In genomic region chr3:77605308-77605707, GRCh38 we compare ENCODE assay signal across 19 cellular contexts.
A peak's percentile ranks its signal among the peaks of the same experiment; 100 is the strongest.
DNase-seq lines count a peak whose midpoint lies in the region; ATAC-seq, FAIRE-seq and TF ChIP-seq lines count a peak whose summit lies in the region.
"Had no signal": no experiment of that assay in that cellular context is flagged by ENCODE, and none has a peak within 500 bp of the region (broad histone marks: within the 10 kb centered on the region; RNA-seq: fewer than 3 reads in every experiment).

No MANE protein-coding gene starts in this region.

- no peak for FAIRE-seq in HepG2 (lab: Jason Lieb, UNC)
- FAIRE-seq: GM12878 had no signal

- H3K4me1 Mint-ChIP-seq in stimulated activated memory B cell treated with anti-CD40 and anti-IgM and Interleukin-4, amounts not matched to agents 10 μg/mL and 1 μg/mL and 100 μg/mL, for 72 hours = no peaks in the 10 kb centered on the region
- H3K4me1 Mint-ChIP-seq: B cell; CD4-positive, CD25-positive, alpha-beta regulatory T cell; IgD-negative memory B cell had no signal

- intact Hi-C loops in HepG2 (cut with micrococcal nuclease; ENCODE audit: unreplicated experiment) = no loop called here
- intact Hi-C loops in right lobe of liver (cut with DNase I) = no loop called here

- no peaks in the 10 kb centered on the region for H3K36me3 Mint-ChIP-seq in stimulated activated memory B cell treated with anti-CD40 and anti-IgM and Interleukin-4, amounts not matched to agents 10 μg/mL and 1 μg/mL and 100 μg/mL, for 72 hours
- H3K36me3 Mint-ChIP-seq: CD4-positive, CD25-positive, alpha-beta regulatory T cell had no signal

- H3K27ac Mint-ChIP-seq in stimulated activated memory B cell treated with anti-CD40 and anti-IgM and Interleukin-4, amounts not matched to agents 10 μg/mL and 1 μg/mL and 100 μg/mL, for 72 hours = no peak overlapping the region
- H3K27ac Mint-ChIP-seq: B cell; CD4-positive, CD25-positive, alpha-beta regulatory T cell; IgD-negative memory B cell had no signal

- CTCF ChIA-PET in HepG2 (lab: Yijun Ruan, JAX; ENCODE audit: low intra/inter-chr PET ratio, low total read pairs) = no interaction called here

- DNase-seq in HepG2 (ENCODE audit: low spot score) (peak; percentile 40), right lobe of liver (no peak), choroid plexus epithelial cell (ENCODE audit: low read depth) (peak; percentile 4), kidney tubule cell (ENCODE audit: low spot score) (peak; percentile 52), NCI-H1417 treated with DMSO at 0.1 percent for 48 hours (lab: John Stamatoyannopoulos, UW) (no peak), NCI-H2107 (lab: John Stamatoyannopoulos, UW) (no peak)
- DNase-seq: CD4-positive, CD25-positive, alpha-beta regulatory T cell; COR-L47; Kasumi-1; NCI-H1092 treated with DMSO at 0.1 percent for 48 hours; NCI-H1694; NCI-H2227 treated with DMSO at 0.1 percent for 48 hours; NCI-H524; NCI-H82 had no signal

- H3K9me3 Mint-ChIP-seq in stimulated activated memory B cell treated with anti-CD40 and anti-IgM and Interleukin-4, amounts not matched to agents 10 μg/mL and 1 μg/mL and 100 μg/mL, for 72 hours = peaks cover 7% of the 10 kb centered on the region

- no peaks in the 10 kb centered on the region for H3K27me3 Mint-ChIP-seq in stimulated activated memory B cell treated with anti-CD40 and anti-IgM and Interleukin-4, amounts not matched to agents 10 μg/mL and 1 μg/mL and 100 μg/mL, for 72 hours
- H3K27me3 Mint-ChIP-seq: B cell; CD4-positive, CD25-positive, alpha-beta regulatory T cell; IgD-negative memory B cell had no signal

- WGBS in HepG2 (ENCODE audit: low lambda C conversion rate) = 0% methylated on average over 2 of the region's 2 CpGs
- WGBS in right lobe of liver (ENCODE audit: insufficient coverage, low coverage, low lambda C conversion rate, missing lambda C conversion rate) = 39% methylated on average over 2 of the region's 2 CpGs

- H3K4me1 ChIP-seq in HepG2 (ENCODE audit: insufficient read depth, low read length) (peaks cover 12% of the 10 kb centered on the region), right lobe of liver (no peaks in the 10 kb centered on the region)

- H3K27ac ChIP-seq in HepG2 (ENCODE audit: extremely low read length, insufficient read depth, low read length) = no peak overlapping the region
- no peak overlapping the region for H3K27ac ChIP-seq in right lobe of liver

- no peaks in the 10 kb centered on the region for H3K27me3 ChIP-seq in HepG2 (ENCODE audit: control insufficient read depth in 1 of 2, insufficient read depth in 2 of 2, low read length in 2 of 2)
- H3K27me3 ChIP-seq in right lobe of liver = no peaks in the 10 kb centered on the region

- no peak overlapping the region for H2AFZ ChIP-seq in HepG2 (ENCODE audit: low read length)

- H3K4me3 Mint-ChIP-seq in stimulated activated memory B cell treated with anti-CD40 and anti-IgM and Interleukin-4, amounts not matched to agents 10 μg/mL and 1 μg/mL and 100 μg/mL, for 72 hours = no peak overlapping the region
- H3K4me3 Mint-ChIP-seq: B cell; CD4-positive, CD25-positive, alpha-beta regulatory T cell; IgD-negative memory B cell had no signal

- no peak for TF ChIP-seq CTCF in HepG2 (CRISPR knock-in tag; IDR thresholded peaks at IDR 0.05)
- TF ChIP-seq CTCF in right lobe of liver (IDR thresholded peaks at IDR 0.05) = no peak
- TF ChIP-seq CTCF in choroid plexus epithelial cell (conservative IDR thresholded peaks at IDR 0.05; ENCODE audit: low read depth, low read length) = no peak

- TF ChIP-seq EP300 in HepG2 (IDR thresholded peaks at IDR 0.05; ENCODE audit: low read depth in 2 of 2, low read length in 2 of 2) = no peak
- no peak for TF ChIP-seq EP300 in HepG2 (CRISPR knock-in tag; IDR thresholded peaks at IDR 0.05; ENCODE audit: borderline replicate concordance)

- H3K9me3 ChIP-seq in HepG2 (ENCODE audit: low read length) (no peaks in the 10 kb centered on the region), right lobe of liver (no peaks in the 10 kb centered on the region)
- H3K9me3 ChIP-seq: HAP-1 had no signal

- no TSS peak for BruUV-seq in HepG2 (replicated peaks; lab: Mats Ljungman, UMichigan)

- no peaks in the 10 kb centered on the region for H3K36me3 ChIP-seq in HepG2 (replicated peaks in 1 of 2; ENCODE audit: control insufficient read depth in 1 of 2, insufficient read depth in 2 of 2, low read length in 2 of 2)
- H3K36me3 ChIP-seq in right lobe of liver = no peaks in the 10 kb centered on the region
- H3K36me3 ChIP-seq: HAP-1 had no signal

- POLR2A ChIA-PET in HepG2 (lab: Yijun Ruan, JAX) = no interaction called here

- no peak overlapping the region for H3K4me2 ChIP-seq in HepG2 (ENCODE audit: low read depth, low read length)

- no peak for TF ChIP-seq RAD21 in HepG2 (CRISPR knock-in tag; IDR thresholded peaks at IDR 0.05)

- H4K20me1 ChIP-seq in HepG2 (ENCODE audit: insufficient read depth, low read length) = no peaks in the 10 kb centered on the region

- no peak overlapping the region for H3K9ac ChIP-seq in HepG2 (ENCODE audit: insufficient read depth, low read depth, low read length)

- peak; percentile 41; the same call in 2 of the 3 replicates for ATAC-seq in HepG2
- ATAC-seq in right lobe of liver = no peak
- no peak for ATAC-seq in stimulated activated memory B cell treated with anti-CD40 and anti-IgM and Interleukin-4, amounts not matched to agents 10 μg/mL and 1 μg/mL and 100 μg/mL, for 72 hours
- ATAC-seq: GM12878 had no signal

- no peaks in the 10 kb centered on the region for H3K79me2 ChIP-seq in HepG2 (ENCODE audit: insufficient read depth, low read length)

- H3K4me3 ChIP-seq in HepG2 (replicated peaks in 1 of 3; ENCODE audit: insufficient read depth in 1 of 3, low read depth in 2 of 3, low read length in 3 of 3) (no peak overlapping the region), right lobe of liver (no peak overlapping the region), choroid plexus epithelial cell (ENCODE audit: low read depth, low read length) (no peak overlapping the region)
- H3K4me3 ChIP-seq: GM12878, HAP-1 had no signal

- in situ Hi-C loops in HepG2 (cut with HindIII; ENCODE audit: extremely low pct_ligation_motif_present, low pct_unique_long_range_greater_than_20kb) = no loop called here

- TF ChIP-seq POLR2A in HepG2 (IDR thresholded peaks at IDR 0.05; ENCODE audit: insufficient read depth in 1 of 2, low read depth in 2 of 2, low read length in 2 of 2) (no peak), right lobe of liver (IDR thresholded peaks at IDR 0.05) (no peak)

TF ChIP-seq in HepG2, 621 proteins besides CTCF, POLR2A, EP300 and RAD21:
- peak; percentile 47; the same call in 1 of the 2 replicates for TF ChIP-seq BCL6 (CRISPR knock-in tag; IDR thresholded peaks at IDR 0.05)
- no peak for TF ChIP-seq ZNF720 (CRISPR knock-in tag; IDR thresholded peaks at IDR 0.05)
- no peak for TF ChIP-seq TIGD3 (CRISPR knock-in tag; IDR thresholded peaks at IDR 0.05; ENCODE audit: borderline replicate concordance)
- no peak for TF ChIP-seq NR1H2 (CRISPR knock-in tag; IDR thresholded peaks at IDR 0.05; ENCODE audit: borderline replicate concordance, low read depth)
- TF ChIP-seq KDM2A (CRISPR knock-in tag; IDR thresholded peaks at IDR 0.05; ENCODE audit: borderline replicate concordance, low read depth) = no peak
- no peak for TF ChIP-seq KAT7 (CRISPR knock-in tag; IDR thresholded peaks at IDR 0.05; ENCODE audit: borderline replicate concordance)

Comparison
In these comparisons a context has a peak if more than half of its experiments do, and no peak if none do; other contexts are left out.
1. DNase-seq: peak in HepG2 (single experiment), choroid plexus epithelial cell (single experiment) and kidney tubule cell (single experiment); none in right lobe of liver (0 of 3), NCI-H1417 treated with DMSO at 0.1 percent for 48 hours (single experiment) and NCI-H2107 (single experiment).